8 cellular contexts compared by ENCODE assay signal in genomic region chr20:32585011-32585518, GRCh38. TPM values are rescaled to one million over a fixed set of nuclear protein-coding genes. Genes with fewer than 3 reads are reported as not detected.
DNase-seq lines count a peak whose midpoint lies in the region; ATAC-seq and TF ChIP-seq lines count a peak whose summit lies in the region.

A gene with protein sequence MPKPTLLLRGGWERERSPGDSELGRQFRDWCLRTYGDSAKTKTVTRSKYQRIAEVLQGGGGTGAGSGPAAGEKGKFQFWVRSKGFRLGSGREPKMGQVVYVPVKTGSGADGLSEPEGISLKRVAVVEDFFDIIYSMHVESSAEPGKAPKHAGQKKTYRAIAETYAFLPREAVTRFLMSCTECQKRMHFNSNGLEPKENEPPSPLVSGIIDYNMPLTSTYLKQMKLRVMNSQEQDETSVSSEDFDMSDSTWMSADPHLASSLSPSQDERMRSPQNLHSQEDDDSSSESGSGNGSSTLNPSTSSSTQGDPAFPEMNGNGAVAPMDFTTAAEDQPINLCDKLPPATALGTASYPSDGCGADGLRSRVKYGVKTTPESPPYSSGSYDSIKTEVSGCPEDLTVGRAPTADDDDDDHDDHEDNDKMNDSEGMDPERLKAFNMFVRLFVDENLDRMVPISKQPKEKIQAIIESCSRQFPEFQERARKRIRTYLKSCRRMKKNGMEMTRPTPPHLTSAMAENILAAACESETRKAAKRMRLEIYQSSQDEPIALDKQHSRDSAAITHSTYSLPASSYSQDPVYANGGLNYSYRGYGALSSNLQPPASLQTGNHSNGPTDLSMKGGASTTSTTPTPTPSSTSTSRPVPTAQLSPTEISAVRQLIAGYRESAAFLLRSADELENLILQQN (minus strand): TSS chr20:32585333. CDS start chr20:32584890, 443 bp downstream.

- H3K4me3 Mint-ChIP-seq in brain: peak within 1 kb of the TSS; percentile 83 to 91 (median 84)

- H3K36me3 ChIP-seq in BJ (ENCODE audit: control insufficient read depth, insufficient read depth, low read length) (no peaks in the 10 kb centered on the region), iPS-15b (ENCODE audit: control insufficient read depth, insufficient read depth, low read length) (no peaks in the 10 kb centered on the region), skeletal muscle satellite cell (ENCODE audit: insufficient read depth, low read length) (no peaks in the 10 kb centered on the region)

- intact Hi-C loops in T-helper 1 cell treated with Interleukin-12 subunit alpha and Interleukin-12 subunit beta and Interleukin-4 antibody, amounts not matched to agents 30 ng/mL and 1 ng/mL, for 36 hours (cut with micrococcal nuclease): loop anchor here (2.0 kb wide), 2 partner anchors 50 to 228 kb away; no protein-coding TSS in a partner anchor

- CTCF ChIA-PET in BJ (lab: Yijun Ruan, JAX): no interaction called here

- ATAC-seq in HG03159 (IDR thresholded peaks at IDR 0.05; ENCODE audit: unreplicated experiment): no peak

- H3K4me1 ChIP-seq in iPS-15b (ENCODE audit: control insufficient read depth, insufficient read depth, low read length) (peaks cover 3% of the 10 kb centered on the region), skeletal muscle satellite cell (ENCODE audit: control insufficient read depth, insufficient read depth, low read length) (peaks cover 8% of the 10 kb centered on the region)

- DNase-seq in BJ (ENCODE audit: low read depth) (no peak), HK-2 (ENCODE audit: unreplicated experiment) (peak; percentile 35), NCI-H524 treated with DMSO at 0.1 percent for 48 hours (lab: John Stamatoyannopoulos, UW) (no peak)

- H3K36me3 Mint-ChIP-seq in brain: no peaks in the 10 kb centered on the region

- peaks cover 42% of the 10 kb centered on the region for H3K27me3 Mint-ChIP-seq in brain

- peaks cover 43% of the 10 kb centered on the region for H3K4me1 Mint-ChIP-seq in brain

- H3K9me3 ChIP-seq in iPS-15b (ENCODE audit: control insufficient read depth, insufficient read depth, low read length) (no peaks in the 10 kb centered on the region), skeletal muscle satellite cell (replicated peaks; ENCODE audit: low read length) (no peaks in the 10 kb centered on the region)

- H3K9me3 Mint-ChIP-seq in brain: peaks cover 0 to 7% (median 0%) of the 10 kb centered on the region in 5 experiments

- POLR2A ChIA-PET in BJ (lab: Charles Lee): no interaction called here

- TF ChIP-seq CTCF in BJ (IDR thresholded peaks at IDR 0.05; ENCODE audit: insufficient read depth, low read depth, low read length): no peak
- TF ChIP-seq CTCF in brain (conservative IDR thresholded peaks at IDR 0.05): no peak

- H3K4me2 ChIP-seq in skeletal muscle satellite cell (ENCODE audit: low read length): peak within 1 kb of the TSS; percentile 97

- peak within 1 kb of the TSS; percentile 18 to 90 (median 83) for H3K27ac Mint-ChIP-seq in brain

- H3K27me3 ChIP-seq in BJ (ENCODE audit: control insufficient read depth, insufficient read depth, low read length): peaks cover 9% of the 10 kb centered on the region
- H3K27me3 ChIP-seq in iPS-15b (ENCODE audit: control insufficient read depth, insufficient read depth, low read length): peaks cover 29% of the 10 kb centered on the region
- H3K27me3 ChIP-seq in skeletal muscle satellite cell (ENCODE audit: control insufficient read depth, insufficient read depth, low read length): peaks cover 29% of the 10 kb centered on the region

- H3K4me3 ChIP-seq in BJ (ENCODE audit: low read depth, low read length) (peak within 1 kb of the TSS; percentile 58), iPS-15b (ENCODE audit: low read depth, low read length) (peak within 1 kb of the TSS; percentile 56), skeletal muscle satellite cell (ENCODE audit: low read length) (peak within 1 kb of the TSS; percentile 71)

- no peak within 1 kb of the TSS for H3K9ac ChIP-seq in iPS-15b (ENCODE audit: low read depth, low read length)
- no peak within 1 kb of the TSS for H3K9ac ChIP-seq in skeletal muscle satellite cell (ENCODE audit: low read depth, low read length)

RNA-seq across cellular contexts. Expression of the gene that starts here (rescaled TPM):
- 6.6 and 10.9 TPM in 2 replicates for polyA plus RNA-seq in BJ (2011; rRNA removed)
- 8.2 and 12.8 TPM in 2 replicates for polyA minus RNA-seq in BJ (2011; rRNA and poly(A)+ RNA removed)
- 26.0 and 27.9 TPM in 2 replicates for total RNA-seq in T-helper 1 cell treated with Interleukin-12 subunit alpha and Interleukin-12 subunit beta and Interleukin-4 antibody, amounts not matched to agents 30 ng/mL and 1 ng/mL, for 36 hours
- 36.1 TPM for polyA plus RNA-seq in brain (ENCODE audit: insufficient read depth, low read depth, low replicate concordance)
- 3.5 and 3.7 TPM in 2 replicates for total RNA-seq in skeletal muscle satellite cell (2012; rRNA removed)
